14 cellular contexts compared by ENCODE assay signal in the genomic region with DNA sequence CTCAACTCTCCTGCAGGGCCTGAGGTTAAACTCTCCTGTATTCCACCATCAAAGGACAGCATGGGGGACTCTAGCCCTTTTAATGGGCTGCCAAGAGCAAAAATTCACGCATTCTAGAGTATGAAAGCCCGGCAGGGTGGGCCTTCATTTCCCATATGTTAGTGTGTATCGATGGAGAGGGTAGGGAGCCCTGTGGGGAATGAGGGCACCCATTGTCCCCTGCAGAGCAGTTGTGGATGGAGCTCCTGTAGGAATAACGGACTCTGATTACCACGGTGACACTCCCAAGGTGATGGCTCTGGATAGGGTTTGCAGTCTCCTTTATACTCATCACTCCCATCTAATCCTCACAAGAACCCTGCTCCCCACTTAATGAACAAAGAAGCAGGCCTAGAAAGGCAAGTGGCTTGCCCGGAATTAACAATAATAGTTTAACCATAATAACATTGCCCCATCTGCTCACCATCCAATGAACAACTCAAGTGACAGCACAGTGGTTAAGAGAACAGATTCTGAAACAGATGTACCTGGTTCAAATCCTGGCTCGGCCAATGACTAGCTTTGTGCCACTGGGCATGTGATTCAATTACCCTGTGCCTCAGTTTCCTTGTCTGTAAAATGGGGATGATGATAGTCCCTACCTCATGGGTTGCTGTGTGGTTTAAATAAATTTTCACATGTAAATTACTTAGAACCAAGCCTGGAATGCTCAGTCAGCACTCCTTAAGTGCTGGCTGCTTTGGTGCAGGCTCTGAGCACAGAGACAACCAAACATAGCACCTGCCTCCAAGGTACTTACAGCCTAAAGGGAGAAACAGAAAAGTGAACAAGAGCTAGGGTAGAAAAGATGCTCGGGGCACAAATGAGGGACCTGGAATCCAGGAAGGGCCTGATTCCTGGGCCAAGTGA. TPM values are rescaled to one million over a fixed set of nuclear protein-coding genes. Genes with fewer than 3 reads are reported as not detected.
DNase-seq lines count a peak whose midpoint lies in the region; ATAC-seq and TF ChIP-seq lines count a peak whose summit lies in the region.
"Had no signal": no experiment of that assay in that cellular context is flagged by ENCODE, and none has a peak within 500 bp of the region (broad histone marks: within the 10 kb centered on the region; RNA-seq: fewer than 3 reads in every experiment).

No MANE protein-coding gene starts in this region.

- no peak overlapping the region for H3K4me3 ChIP-seq in heart left ventricle
- H3K4me3 ChIP-seq in RWPE2 (ENCODE audit: severe bottlenecking) = no peak overlapping the region
- H3K4me3 ChIP-seq in lower lobe of right lung = no peak overlapping the region
- H3K4me3 ChIP-seq in thymus (ENCODE audit: low read length) = no peak overlapping the region
- H3K4me3 ChIP-seq: SJSA1 had no signal

- H3K36me3 ChIP-seq in heart left ventricle (no peaks in the 10 kb centered on the region), RWPE2 (ENCODE audit: low read depth) (no peaks in the 10 kb centered on the region), lower lobe of right lung (no peaks in the 10 kb centered on the region), thymus (ENCODE audit: control insufficient read depth, insufficient read depth) (peaks cover 6% of the 10 kb centered on the region)
- H3K36me3 ChIP-seq: SJSA1 had no signal

- TF ChIP-seq CTCF in heart left ventricle (IDR thresholded peaks at IDR 0.05) (no peak), RWPE2 (IDR thresholded peaks at IDR 0.05; ENCODE audit: poor library complexity, severe bottlenecking) (no peak), lower lobe of right lung (IDR thresholded peaks at IDR 0.05) (no peak)

- ATAC-seq in heart left ventricle = no peak
- ATAC-seq in left cardiac atrium = no peak
- no peak for ATAC-seq in RWPE2 (ENCODE audit: low read depth)
- ATAC-seq in lower lobe of right lung = no peak
- ATAC-seq in HG02798 (IDR thresholded peaks at IDR 0.05; ENCODE audit: poor library complexity, unreplicated experiment) = no peak
- no peak for ATAC-seq in GM21447 (IDR thresholded peaks at IDR 0.05; ENCODE audit: unreplicated experiment)

- no peaks in the 10 kb centered on the region for H3K9me3 ChIP-seq in heart left ventricle
- no peaks in the 10 kb centered on the region for H3K9me3 ChIP-seq in RWPE2 (ENCODE audit: severe bottlenecking)
- H3K9me3 ChIP-seq in lower lobe of right lung = no peaks in the 10 kb centered on the region
- no peaks in the 10 kb centered on the region for H3K9me3 ChIP-seq in thymus (ENCODE audit: control insufficient read depth)
- H3K9me3 ChIP-seq: SJSA1 had no signal

- no peak for DNase-seq in heart left ventricle
- DNase-seq in left cardiac atrium = no peak
- DNase-seq in RWPE2 (ENCODE audit: low spot score) = no peak
- DNase-seq in lower lobe of right lung = no peak
- DNase-seq in UCSD-AML1 (lab: John Stamatoyannopoulos, UW; ENCODE audit: unreplicated experiment) = no peak
- DNase-seq: activated gamma-delta T cell; AML-193; DMS153; effector CD8-positive, alpha-beta T cell; NCI-H1092 had no signal

- TF ChIP-seq POLR2A in heart left ventricle (IDR thresholded peaks at IDR 0.05) = no peak

- H3K27ac ChIP-seq in heart left ventricle = peak overlapping the region in 10 of 12 donors; percentile 65 to 82 (median 76)
- peak overlapping the region; percentile 90 for H3K27ac ChIP-seq in RWPE2 (ENCODE audit: poor library complexity, severe bottlenecking)
- H3K27ac ChIP-seq in lower lobe of right lung = peak overlapping the region; percentile 90
- H3K27ac ChIP-seq in thymus (ENCODE audit: low read depth) = peak overlapping the region; percentile 25
- H3K27ac ChIP-seq: SJSA1 had no signal

- WGBS in heart left ventricle, 4 donors = 91 to 97% (median 96%) methylated on average over 8 of the region's 8 CpGs
- WGBS in thymus = 97% methylated on average over 8 of the region's 8 CpGs

- peaks cover 0 to 41% (median 22%) of the 10 kb centered on the region in 12 donors for H3K4me1 ChIP-seq in heart left ventricle
- peaks cover 17% of the 10 kb centered on the region for H3K4me1 ChIP-seq in RWPE2 (ENCODE audit: insufficient read depth, poor library complexity, severe bottlenecking)
- H3K4me1 ChIP-seq in lower lobe of right lung = peaks cover 40% of the 10 kb centered on the region
- peaks cover 32% of the 10 kb centered on the region for H3K4me1 ChIP-seq in thymus (ENCODE audit: control insufficient read depth, insufficient read depth, low read length)

- H3K27me3 ChIP-seq in heart left ventricle (no peaks in the 10 kb centered on the region), RWPE2 (ENCODE audit: insufficient read depth, poor library complexity, severe bottlenecking) (no peaks in the 10 kb centered on the region), lower lobe of right lung (ENCODE audit: low read depth) (no peaks in the 10 kb centered on the region), thymus (ENCODE audit: control insufficient read depth, insufficient read depth) (no peaks in the 10 kb centered on the region)
- H3K27me3 ChIP-seq: SJSA1 had no signal

- intact Hi-C loops in heart left ventricle (cut with DNase I) = loop anchor here in 1 of 10 donors (5.0 kb wide), 1 partner anchor 77 kb away; no protein-coding TSS in a partner anchor
- intact Hi-C loops in left cardiac atrium (cut with DNase I) = no loop called here
- intact Hi-C loops in lower lobe of right lung (cut with DNase I) = no loop called here

RNA-seq across cellular contexts. Expression of gene HIVEP3, which starts 29.0 kb away (rescaled TPM):
- total RNA-seq in heart left ventricle (10 to 100 TPM in 1 of 9 donors, 1 to 10 TPM in 8; 3.2 to 11.9 (median 5.1) TPM), left cardiac atrium (1 to 10 TPM; 6.6 to 7.2 TPM), lower lobe of right lung (11.6 TPM)
- polyA plus RNA-seq in heart left ventricle (1 to 10 TPM; 4.1 TPM), thymus (12.1 TPM)

Comparison
In these comparisons a context has a peak if more than half of its experiments do, and no peak if none do; other contexts are left out.
1. H3K27ac ChIP-seq: peak in every context shown above with its lines; median percentile 90 in RWPE2; 90 in lower lobe of right lung; 76 in heart left ventricle; 25 in thymus.